Comparison of ENCODE assay signal across 9 cellular contexts in genomic region chr14:102431751-102432150, GRCh38.
"Had no signal": no experiment of that assay in that cellular context is flagged by ENCODE, and none has a peak within 500 bp of the region (broad histone marks: within the 10 kb centered on the region; RNA-seq: fewer than 3 reads in every experiment).

No MANE protein-coding gene starts in this region.

- H3K4me2 ChIP-seq: GM23338 had no signal

- H2AFZ ChIP-seq: GM23338 had no signal

- DNase-seq: H9, HCEC 1CT, KBM-7 had no signal

- ATAC-seq: GM23338, HepG2 had no signal

- H3K27ac ChIP-seq: HL-60 had no signal

- H3K4me1 Mint-ChIP-seq: IgD-negative memory B cell had no signal

- H3K4me3 ChIP-seq: GM23338 had no signal

- FAIRE-seq: H1, H54, HepG2 had no signal

- H3K27me3 Mint-ChIP-seq: IgD-negative memory B cell had no signal

- H3K4me3 Mint-ChIP-seq: GM23338, H9, IgD-negative memory B cell had no signal

- H3K9me3 Mint-ChIP-seq: GM23338, H9, IgD-negative memory B cell had no signal

- H3K27ac Mint-ChIP-seq: GM23338, H9, IgD-negative memory B cell had no signal
